Comparison of ENCODE assay signal across 8 cellular contexts in the genomic region with DNA sequence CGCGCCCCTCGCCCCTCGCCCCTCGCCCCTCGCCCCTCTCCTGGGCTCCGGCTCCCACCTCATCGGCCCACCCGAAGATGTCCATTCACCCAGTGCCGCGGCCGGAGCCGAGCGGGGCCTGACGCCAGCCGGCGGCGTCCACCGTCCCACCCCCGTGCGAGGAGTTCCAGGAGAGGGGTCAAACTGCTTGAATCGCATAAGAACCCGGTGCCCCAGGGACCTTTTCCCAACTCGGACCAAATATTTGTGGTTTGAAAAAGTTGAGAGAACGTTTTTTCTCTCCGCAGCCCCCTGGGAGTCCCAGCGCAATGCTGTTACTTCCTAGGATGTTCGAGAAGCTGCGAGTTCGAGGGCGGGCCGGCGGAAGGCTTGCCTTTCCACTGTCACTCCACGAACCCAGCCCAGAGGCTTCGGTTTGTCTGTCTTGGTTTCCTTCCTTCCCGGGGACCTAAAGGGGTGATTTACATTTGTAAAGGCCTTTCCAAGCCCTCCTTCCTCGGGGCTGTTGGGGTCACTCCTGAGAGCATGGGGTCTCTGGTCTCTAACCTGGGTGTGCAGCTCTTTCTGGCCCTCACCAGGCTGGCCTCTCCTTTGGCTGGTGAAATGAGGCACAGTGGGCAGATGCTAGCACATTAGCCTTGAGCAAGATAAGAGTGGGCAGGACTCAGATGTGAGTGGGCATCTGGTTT. TPM values are rescaled to one million over a fixed set of nuclear protein-coding genes. Genes with fewer than 3 reads are reported as not detected.
DNase-seq lines count a peak whose midpoint lies in the region; ATAC-seq and TF ChIP-seq lines count a peak whose summit lies in the region.

No MANE protein-coding gene starts in this region.

- WGBS in esophagus, 2 donors, result 32 to 50% methylated on average over 35 to 37 of the region's 37 CpGs

- H3K4me1 Mint-ChIP-seq in activated naive CD4-positive, alpha-beta T cell treated with anti-CD3 and anti-CD28 coated beads, Interleukin-2, amount 50 U/mL, for 24 hours, result peaks cover 96% of the 10 kb centered on the region
- H3K4me1 Mint-ChIP-seq in naive thymus-derived CD8-positive, alpha-beta T cell, result peaks cover 58 to 96% (median 95%) of the 10 kb centered on the region in 4 donors

- H3K4me1 ChIP-seq in esophagus (ENCODE audit: control insufficient read depth in 2 of 2, insufficient read depth in 2 of 2, low read length in 1 of 2) (peaks cover 0 to 3% of the 10 kb centered on the region in 2 donors), vagina (peaks cover 28% of the 10 kb centered on the region)

- H3K9me3 ChIP-seq in esophagus (ENCODE audit: control insufficient read depth in 2 of 2, insufficient read depth in 1 of 2, low read depth in 1 of 2, low read length in 1 of 2), result no peaks in the 10 kb centered on the region
- H3K9me3 ChIP-seq in vagina, result no peaks in the 10 kb centered on the region

- H3K36me3 Mint-ChIP-seq in activated naive CD4-positive, alpha-beta T cell treated with anti-CD3 and anti-CD28 coated beads, Interleukin-2, amount 50 U/mL, for 24 hours, result no peaks in the 10 kb centered on the region
- no peaks in the 10 kb centered on the region for H3K36me3 Mint-ChIP-seq in naive thymus-derived CD8-positive, alpha-beta T cell

- no peak for ATAC-seq in naive thymus-derived CD8-positive, alpha-beta T cell
- ATAC-seq in HG02678 (IDR thresholded peaks at IDR 0.05; ENCODE audit: unreplicated experiment) (no peak), GM18517 (IDR thresholded peaks at IDR 0.05; ENCODE audit: unreplicated experiment) (no peak)

- H3K27ac ChIP-seq in esophagus (ENCODE audit: low read depth in 2 of 2, low read length in 1 of 2) (peak overlapping the region; percentile 34 to 80), vagina (peak overlapping the region; percentile 87)

- POLR2A ChIA-PET in naive thymus-derived CD8-positive, alpha-beta T cell (lab: Charles Lee), result interaction anchor here (0.5 to 11.0 kb wide), 18 partner anchors 9 to 380 kb away, joined by 3 to 161 read pairs (median 5); no protein-coding TSS in a partner anchor

- DNase-seq in activated naive CD4-positive, alpha-beta T cell treated with Interleukin-2 at 50 U/mL for 16 hours, result no peak
- no peak for DNase-seq in naive thymus-derived CD8-positive, alpha-beta T cell
- DNase-seq in vagina (ENCODE audit: extremely low spot score in 2 of 2) (no peak), SKM-1 treated with dmso at 0.1 percent for 144 hours (lab: John Stamatoyannopoulos, UW; ENCODE audit: unreplicated experiment) (no peak)

- TF ChIP-seq POLR2A in vagina (IDR thresholded peaks at IDR 0.05), result no peak

- H3K36me3 ChIP-seq in esophagus (ENCODE audit: control insufficient read depth in 2 of 2, insufficient read depth in 2 of 2, low read length in 1 of 2) (no peaks in the 10 kb centered on the region), vagina (no peaks in the 10 kb centered on the region)

- no peaks in the 10 kb centered on the region for H3K27me3 Mint-ChIP-seq in activated naive CD4-positive, alpha-beta T cell treated with anti-CD3 and anti-CD28 coated beads, Interleukin-2, amount 50 U/mL, for 24 hours
- no peaks in the 10 kb centered on the region for H3K27me3 Mint-ChIP-seq in naive thymus-derived CD8-positive, alpha-beta T cell

- no peak for TF ChIP-seq CTCF in vagina (IDR thresholded peaks at IDR 0.05)

- H3K27me3 ChIP-seq in esophagus (ENCODE audit: control insufficient read depth in 1 of 2, insufficient read depth in 2 of 2, low read length in 2 of 2), result no peaks in the 10 kb centered on the region
- H3K27me3 ChIP-seq in vagina, result no peaks in the 10 kb centered on the region

- peak overlapping the region; percentile 98 for H3K27ac Mint-ChIP-seq in activated naive CD4-positive, alpha-beta T cell treated with anti-CD3 and anti-CD28 coated beads, Interleukin-2, amount 50 U/mL, for 24 hours
- H3K27ac Mint-ChIP-seq in naive thymus-derived CD8-positive, alpha-beta T cell, result peak overlapping the region; percentile 92 to 100 (median 95)

- H3K4me3 Mint-ChIP-seq in activated naive CD4-positive, alpha-beta T cell treated with anti-CD3 and anti-CD28 coated beads, Interleukin-2, amount 50 U/mL, for 24 hours, result peak overlapping the region; percentile 80
- H3K4me3 Mint-ChIP-seq in naive thymus-derived CD8-positive, alpha-beta T cell, result peak overlapping the region; percentile 81 to 93 (median 88)

- no peaks in the 10 kb centered on the region for H3K9me3 Mint-ChIP-seq in activated naive CD4-positive, alpha-beta T cell treated with anti-CD3 and anti-CD28 coated beads, Interleukin-2, amount 50 U/mL, for 24 hours
- no peaks in the 10 kb centered on the region for H3K9me3 Mint-ChIP-seq in naive thymus-derived CD8-positive, alpha-beta T cell

- peak overlapping the region in 1 of 2 donors; percentile 42 for H3K4me3 ChIP-seq in esophagus (ENCODE audit: low read depth in 1 of 2, low read length in 2 of 2)
- H3K4me3 ChIP-seq in vagina, result peak overlapping the region; percentile 44 to 46

- intact Hi-C loops in vagina (cut with DNase I), result no loop called here

RNA-seq across cellular contexts. Expression of gene ETS1, which starts 38.0 kb away (rescaled TPM):
- polyA plus RNA-seq in esophagus, result 1 to 10 TPM; 3.0 to 3.9 TPM
- 100 to 1,000 TPM; 925 to 962 TPM for total RNA-seq in naive thymus-derived CD8-positive, alpha-beta T cell
- polyA plus RNA-seq in naive thymus-derived CD8-positive, alpha-beta T cell, result 100 to 1,000 TPM; 407 to 433 (median 430) TPM
- total RNA-seq in vagina, result 51.6 TPM

Comparison
In these comparisons a context has a peak if more than half of its experiments do, and no peak if none do; other contexts are left out.
1. RNA of gene ETS1, which starts 38.0 kb away (total RNA-seq): 925 to 962 TPM in naive thymus-derived CD8-positive, alpha-beta T cell; 51.6 TPM in vagina (single experiment); every median in the first group is over 10 times any median in the second.